ENCODE assay signal across 8 cellular contexts in the genomic region with DNA sequence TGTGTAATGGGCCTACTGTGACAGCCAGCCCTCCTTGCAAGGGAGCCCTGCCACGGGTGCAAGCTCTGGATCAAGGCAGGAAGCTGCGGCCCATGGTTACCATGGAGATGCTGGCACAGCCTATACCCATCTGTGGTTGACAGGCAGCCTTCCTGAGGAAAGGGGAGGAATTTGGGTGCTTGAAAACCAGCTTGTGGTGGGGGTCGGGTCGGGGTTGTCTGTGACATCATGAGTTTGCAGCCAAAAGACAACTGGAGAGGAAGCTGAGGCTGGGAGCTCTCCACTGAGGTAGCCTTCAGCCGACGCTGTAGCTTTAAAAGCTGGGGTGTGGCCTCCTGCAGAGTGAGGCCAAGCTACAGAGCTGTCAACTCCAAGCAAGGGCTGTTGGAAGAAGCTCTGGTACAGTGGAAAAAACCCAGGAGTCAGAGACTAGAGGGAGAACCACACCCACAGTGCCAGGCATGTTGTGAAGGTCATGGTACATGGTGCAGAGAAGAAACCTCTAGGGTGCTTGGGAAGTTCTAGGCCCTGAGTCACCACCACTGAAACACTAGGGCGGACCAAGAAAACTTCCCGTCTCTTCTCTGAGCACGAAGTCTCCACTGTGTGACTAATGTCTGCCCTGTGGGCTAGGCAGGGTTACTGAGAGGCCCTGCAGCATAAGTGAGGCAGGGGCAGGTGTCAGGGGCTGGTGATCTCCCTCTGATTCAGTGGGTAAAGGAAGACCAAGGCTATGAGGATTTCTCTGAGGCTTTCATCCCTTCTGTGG. TPM values are rescaled to one million over a fixed set of nuclear protein-coding genes. Genes with fewer than 3 reads are reported as not detected.
DNase-seq lines count a peak whose midpoint lies in the region; ATAC-seq, FAIRE-seq and TF ChIP-seq lines count a peak whose summit lies in the region.

No MANE protein-coding gene starts in this region.

- FAIRE-seq in HTR-8/SVneo (lab: Jason Lieb, UNC) (no peak), K562 (lab: Jason Lieb, UNC) (peak; percentile 76)

- CTCF ChIA-PET in K562 (lab: Yijun Ruan, JAX; ENCODE audit: low intra/inter-chr PET ratio) = no interaction called here

- H3K79me2 ChIP-seq in K562 (ENCODE audit: control insufficient read depth, insufficient read depth, low read length) = no peaks in the 10 kb centered on the region

- peak overlapping the region; percentile 81 for H3K27ac ChIP-seq in K562 (ENCODE audit: extremely low read depth, low read depth, low read length)

- peak overlapping the region; percentile 66 for H3K4me2 ChIP-seq in K562 (ENCODE audit: insufficient read depth, low read length)

- H3K36me3 ChIP-seq in K562 (ENCODE audit: control insufficient read depth, insufficient read depth, low read length) = no peaks in the 10 kb centered on the region

- no peak for TF ChIP-seq CTCF in K562 (IDR thresholded peaks at IDR 0.05 in 2 of 3, conservative IDR thresholded peaks at IDR 0.05 in 1 of 3; ENCODE audit: insufficient read depth in 2 of 3, low read depth in 1 of 3, low read length in 3 of 3)

- ATAC-seq in GM21526 (IDR thresholded peaks at IDR 0.05; ENCODE audit: low FRiP score, unreplicated experiment) (peak; percentile 74), K562 (peak; percentile 84)

- TF ChIP-seq POLR2A in K562 (conservative IDR thresholded peaks at IDR 0.05) = no peak

- TF ChIP-seq RAD21 in K562 (CRISPR knock-in tag; conservative IDR thresholded peaks at IDR 0.05 in 1 of 2, IDR thresholded peaks at IDR 0.05 in 1 of 2) = no peak

- H3K27me3 ChIP-seq in K562 (ENCODE audit: control insufficient read depth in 2 of 2, insufficient read depth in 2 of 2, low read length in 2 of 2) = no peaks in the 10 kb centered on the region

- peak overlapping the region; percentile 95 for H2AFZ ChIP-seq in K562 (ENCODE audit: low read depth, low read length)

- DNase-seq in GDM1 (lab: John Stamatoyannopoulos, UW) = peak; percentile 98
- DNase-seq in HTR-8/SVneo (ENCODE audit: insufficient read length, low spot score) = peak; percentile 54
- DNase-seq in T1000 (lab: John Stamatoyannopoulos, UW) = peak; percentile 81
- peak; percentile 23 to 59 (median 42) for DNase-seq in K562 (ENCODE audit: extremely low read depth in 1 of 4, low spot score in 3 of 4)
- DNase-seq in islet precursor cell = peak; percentile 92
- DNase-seq in stimulated activated CD4-positive, alpha-beta T cell treated with anti-CD3 and anti-CD28 coated beads, Interleukin-12 subunit alpha, Interleukin-12 subunit beta, amount 100 ng/mL, for 24 hours (ENCODE audit: low read depth in 2 of 2) = peak; percentile 62 to 73
- no peak for DNase-seq in NCI-H1105 (lab: John Stamatoyannopoulos, UW)

- no TSS peak for BruUV-seq in K562 (replicated peaks; lab: Mats Ljungman, UMichigan)

- 14% methylated on average over 8 of the region's 9 CpGs for WGBS in K562 (ENCODE audit: insufficient coverage, low coverage, missing lambda C conversion rate)

- H4K20me1 ChIP-seq in K562 (replicated peaks; ENCODE audit: control insufficient read depth, insufficient read depth, low read length) = no peaks in the 10 kb centered on the region

- H3K9me1 ChIP-seq in K562 (ENCODE audit: control insufficient read depth, insufficient read depth, low read length) = no peaks in the 10 kb centered on the region

- no peaks in the 10 kb centered on the region for H3K9me3 ChIP-seq in K562 (replicated peaks; ENCODE audit: control insufficient read depth, insufficient read depth, low read depth, low read length)

- intact Hi-C loops in K562 (cut with micrococcal nuclease) = no loop called here

- no peak for TF ChIP-seq EP300 in K562 (IDR thresholded peaks at IDR 0.05; ENCODE audit: low read length)

- in situ Hi-C loops in K562 (cut with MboI) = no loop called here

- peaks cover 10 to 18% of the 10 kb centered on the region in 2 experiments; a peak in 4 of 5 replicates for H3K4me1 ChIP-seq in K562 (replicated peaks in 1 of 2; ENCODE audit: control insufficient read depth in 2 of 2, insufficient read depth in 2 of 2, low read length in 2 of 2)

- no peak overlapping the region for H3K4me3 ChIP-seq in K562

- POLR2A ChIA-PET in K562 (lab: Yijun Ruan, JAX) = interaction anchor here (1.8 to 4.0 kb wide), 4 partner anchors 9 to 26 kb away, joined by 5 to 45 read pairs (median 16); a partner anchor contains a TSS

- H3K9ac ChIP-seq in K562 (ENCODE audit: insufficient read depth in 1 of 2, low read depth in 2 of 2, low read length in 2 of 2) = peak overlapping the region; percentile 57 to 69; a peak in 3 of 4 replicates

TF ChIP-seq in K562, 482 proteins besides CTCF, POLR2A, EP300 and RAD21 (continues in another document):
- 0 out of 4 replicates have a peak, but pooled peaks of 1 of the 2 experiments have one; percentile 7 for TF ChIP-seq NONO (IDR thresholded peaks at IDR 0.05; ENCODE audit: low read depth in 2 of 2, low read length in 1 of 2)
- peak in 1 of 3 experiments; percentile 69 for TF ChIP-seq YY1 (IDR thresholded peaks at IDR 0.05; ENCODE audit: borderline replicate concordance in 1 of 3, control insufficient read depth in 1 of 3, extremely low read depth in 1 of 3, insufficient read depth in 3 of 3, insufficient read length in 1 of 3, insufficient replicate concordance in 2 of 3, low read depth in 1 of 3, low read length in 2 of 3)
- no peak for TF ChIP-seq NR2F6 (CRISPR knock-in tag; IDR thresholded peaks at IDR 0.05)
- no peak for TF ChIP-seq MAFF (IDR thresholded peaks at IDR 0.05; ENCODE audit: low read length)
- peak; percentile 51; the same call in 1 of the 2 replicates for TF ChIP-seq BACH1 (tag; IDR thresholded peaks at IDR 0.05)
- no peak for TF ChIP-seq NUFIP1 (IDR thresholded peaks at IDR 0.05; ENCODE audit: partially characterized antibody)
- TF ChIP-seq L3MBTL2 (IDR thresholded peaks at IDR 0.05) = peak; percentile 34; the same call in 1 of the 2 replicates
- TF ChIP-seq RBM25 (IDR thresholded peaks at IDR 0.05; ENCODE audit: low read depth, low read length, severe bottlenecking) = no peak
- TF ChIP-seq MYBL2 (IDR thresholded peaks at IDR 0.05; ENCODE audit: low read depth) = no peak
- TF ChIP-seq MYBL2 (CRISPR knock-in tag; IDR thresholded peaks at IDR 0.05; ENCODE audit: borderline replicate concordance) = no peak
- peak; percentile 8; the same call in 1 of the 2 replicates for TF ChIP-seq ZNF584 (CRISPR knock-in tag; IDR thresholded peaks at IDR 0.05; ENCODE audit: low read depth)

RNA-seq across cellular contexts. Expression of a gene that starts 10.8 kb away (rescaled TPM):
- total RNA-seq in K562 (2011; cell fraction: chromatin; rRNA removed; ENCODE audit: low replicate concordance) = 227 and 496 TPM in 2 replicates
- 234 and 275 TPM in 2 replicates for total RNA-seq in K562 (2011; cell fraction: nucleolus; rRNA removed)
- total RNA-seq in K562 (2011; cell fraction: nucleoplasm; rRNA removed) = 463 and 572 TPM in 2 replicates
- total RNA-seq in K562 (2014; rRNA removed) (497 and 537 TPM in 2 replicates), K562 (2014; rRNA removed; fragmentation: Illumina TruSeq; extraction: Trizol) (535 and 615 TPM in 2 replicates), K562 (2015; rRNA removed; fragmentation: Illumina TruSeq; extraction: Trizol) (587 and 664 TPM in 2 replicates), K562 (2021) (739 and 755 TPM in 2 replicates)
- polyA plus RNA-seq in K562 (2011; rRNA removed) (2,290 and 3,001 TPM in 2 replicates), K562 (2014; fragmentation: Illumina TruSeq; extraction: Trizol) (1,410 and 1,720 TPM in 2 replicates), K562 (2014; fragmentation: Nextera tagmentation; extraction: Ambion mirVana) (1,000 to 10,000 TPM in 1 of 2 experiments, 100 to 1,000 TPM in 1; 926 to 1,451 TPM), K562 (2014; rRNA removed) (981 and 1,026 TPM in 2 replicates)
- 907 and 2,175 TPM in 2 replicates for polyA plus RNA-seq in K562 (2011; cell fraction: cytosol; rRNA removed)
- 371 and 679 TPM in 2 replicates for polyA plus RNA-seq in K562 (2011; cell fraction: nucleus; rRNA removed)
- 741 and 1,455 TPM in 2 replicates for polyA plus RNA-seq in K562 (2012)
- polyA minus RNA-seq in K562 (2011; rRNA and poly(A)+ RNA removed) = 3,343 and 3,532 TPM in 2 replicates
- polyA minus RNA-seq in K562 (2011; cell fraction: cytosol; rRNA and poly(A)+ RNA removed) = 1,176 and 1,311 TPM in 2 replicates
- 165 and 457 TPM in 2 replicates for polyA minus RNA-seq in K562 (2011; cell fraction: nucleus; rRNA and poly(A)+ RNA removed)

RNA-seq across cellular contexts. Expression of a gene that starts 28.5 kb away (rescaled TPM):
- total RNA-seq in K562 (2011; cell fraction: chromatin; rRNA removed; ENCODE audit: low replicate concordance) = not detected in 2 replicates
- total RNA-seq in K562 (2011; cell fraction: nucleolus; rRNA removed) = not detected in 2 replicates
- not detected in 2 replicates for total RNA-seq in K562 (2011; cell fraction: nucleoplasm; rRNA removed)
- total RNA-seq in K562 (2014; rRNA removed) = not detected in 2 replicates
- not detected in 2 replicates for total RNA-seq in K562 (2014; rRNA removed; fragmentation: Illumina TruSeq; extraction: Trizol)
- not detected in 2 replicates for total RNA-seq in K562 (2015; rRNA removed; fragmentation: Illumina TruSeq; extraction: Trizol)
- not detected in 2 replicates for total RNA-seq in K562 (2021)
- polyA plus RNA-seq in K562 (2011; rRNA removed) = not detected in 2 replicates
- polyA plus RNA-seq in K562 (2011; cell fraction: cytosol; rRNA removed) = not detected in 2 replicates
- polyA plus RNA-seq in K562 (2011; cell fraction: nucleus; rRNA removed) = not detected in 2 replicates
- not detected in 2 replicates for polyA plus RNA-seq in K562 (2012)
- not detected in 2 replicates for polyA plus RNA-seq in K562 (2014; fragmentation: Illumina TruSeq; extraction: Trizol)
- not detected for polyA plus RNA-seq in K562 (2014; fragmentation: Nextera tagmentation; extraction: Ambion mirVana)
- polyA plus RNA-seq in K562 (2014; rRNA removed) = not detected in 2 replicates
- polyA minus RNA-seq in K562 (2011; rRNA and poly(A)+ RNA removed) = 0.42 TPM in 1 of 2 replicates, not detected in the other
- not detected in 2 replicates for polyA minus RNA-seq in K562 (2011; cell fraction: cytosol; rRNA and poly(A)+ RNA removed)
- not detected in 2 replicates for polyA minus RNA-seq in K562 (2011; cell fraction: nucleus; rRNA and poly(A)+ RNA removed)
